In genomic region chr1:222384536-222384935, GRCh38 we compare ENCODE assay signal across 31 cellular contexts.
"Had no signal": no experiment of that assay in that cellular context is flagged by ENCODE, and none has a peak within 500 bp of the region (broad histone marks: within the 10 kb centered on the region; RNA-seq: fewer than 3 reads in every experiment).

No MANE protein-coding gene starts in this region.

- H3K27ac ChIP-seq: adrenal gland, body of pancreas, esophagus squamous epithelium, foreskin keratinocyte, gastrocnemius medialis, heart right ventricle had no signal

- DNase-seq: activated CD4-positive, alpha-beta memory T cell treated with anti-CD3 and anti-CD28 coated beads for 36 hours; activated CD4-positive, alpha-beta T cell treated with anti-CD3 and anti-CD28 coated beads for 36 hours; activated CD4-positive, alpha-beta T cell treated with anti-CD3 and anti-CD28 coated beads, Interleukin-2, amount 10 ng/mL, durations not matched to agents 24 days and 14 days; activated CD4-positive, CD25-positive, alpha-beta regulatory T cell; activated CD4-positive, CD25-positive, alpha-beta regulatory T cell treated with anti-CD3 and anti-CD28 coated beads, Interleukin-2, amount 50 U/mL, for 72 hours; activated CD8-positive, alpha-beta memory T cell treated with anti-CD3 and anti-CD28 coated beads, Interleukin-2, amount 50 U/mL, for 48 hours; activated effector memory CD4-positive, alpha-beta T cell treated with Interleukin-2 at 50 U/mL for 16 hours; activated gamma-delta T cell treated with Interleukin-2 at 50 U/mL for 16 hours; activated naive CD4-positive, alpha-beta T cell treated with anti-CD3 and anti-CD28 coated beads for 36 hours; activated naive CD8-positive, alpha-beta T cell treated with anti-CD3 and anti-CD28 coated beads for 36 hours; activated naive CD8-positive, alpha-beta T cell treated with anti-CD3 and anti-CD28 coated beads, Interleukin-2, amount 50 U/mL, for 24 hours; activated T-cell treated with anti-CD3 and anti-CD28 coated beads for 4 hours; activated T-cell treated with anti-CD3 and anti-CD28 coated beads, Interleukin-2, amount 50 U/mL, for 4 hours; adrenal gland; amygdala; aorta; body of pancreas; caudate nucleus; cortex of kidney; dermis blood vessel endothelial cell; effector CD4-positive, alpha-beta T cell; effector memory CD8-positive, alpha-beta T cell; erythroblast; esophagus squamous epithelium; foreskin keratinocyte; gastrocnemius medialis; heart right ventricle; T-helper 1 cell; T-helper 17 cell; T1000 had no signal

- H3K4me3 ChIP-seq: adrenal gland, body of pancreas, esophagus squamous epithelium, gastrocnemius medialis, heart right ventricle had no signal

- H3K36me3 ChIP-seq: adrenal gland, esophagus squamous epithelium, gastrocnemius medialis, heart right ventricle had no signal

- H3K27me3 ChIP-seq: adrenal gland, body of pancreas, esophagus squamous epithelium, foreskin keratinocyte, gastrocnemius medialis had no signal

- H3K4me1 ChIP-seq: adrenal gland, body of pancreas, esophagus squamous epithelium, foreskin keratinocyte, gastrocnemius medialis, heart right ventricle had no signal

- H3K9me3 ChIP-seq: adrenal gland, body of pancreas, esophagus squamous epithelium, gastrocnemius medialis had no signal

- ATAC-seq: activated CD4-positive, alpha-beta T cell treated with anti-CD3 and anti-CD28 coated beads for 36 hours; activated naive CD8-positive, alpha-beta T cell treated with anti-CD3 and anti-CD28 coated beads, Interleukin-2, amount 50 U/mL, for 24 hours; activated T-cell treated with anti-CD3 and anti-CD28 coated beads, Interleukin-2, amount 50 U/mL, for 4 hours; activated T-helper 17 cell treated with anti-CD3 and anti-CD28 coated beads, Interleukin-2, amount 50 U/mL, for 72 hours; body of pancreas; effector memory CD8-positive, alpha-beta T cell; foreskin keratinocyte; gastrocnemius medialis; heart right ventricle; T-helper 17 cell had no signal
